Comparison of ENCODE assay signal across 19 cellular contexts in the genomic region with DNA sequence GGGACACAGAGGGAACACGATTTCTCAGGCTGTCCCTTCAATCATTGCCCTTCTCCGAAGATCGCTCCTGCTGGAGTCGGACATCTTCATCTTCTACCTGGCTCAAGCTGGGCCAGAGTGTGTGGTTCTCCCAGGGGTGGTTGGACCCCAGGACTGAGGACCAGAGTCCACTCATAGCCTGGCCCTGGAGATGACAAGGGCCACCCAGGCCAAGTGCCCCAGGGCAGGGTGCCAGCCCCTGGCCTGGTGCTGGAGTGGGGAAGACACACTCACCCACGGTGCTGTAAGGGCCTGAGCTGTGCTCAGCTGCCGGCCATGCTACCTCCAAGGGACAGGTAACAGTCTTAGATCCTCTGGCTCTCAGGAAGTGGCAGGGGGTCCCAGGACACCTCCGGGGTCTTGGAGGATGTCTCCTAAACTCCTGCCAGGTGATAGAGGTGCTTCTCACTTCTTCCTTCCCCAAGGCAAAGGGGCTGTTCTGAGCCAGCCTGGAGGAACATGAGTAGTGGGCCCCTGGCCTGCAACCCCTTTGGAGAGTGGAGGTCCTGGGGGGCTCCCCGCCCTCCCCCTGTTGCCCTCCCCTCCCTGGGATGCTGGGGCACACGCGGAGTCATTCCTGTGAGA. TPM values are rescaled to one million over a fixed set of nuclear protein-coding genes. Genes with fewer than 3 reads are reported as not detected.
A peak's percentile ranks its signal among the peaks of the same experiment; 100 is the strongest.
DNase-seq lines count a peak whose midpoint lies in the region; ATAC-seq, FAIRE-seq and TF ChIP-seq lines count a peak whose summit lies in the region.
"Had no signal": no experiment of that assay in that cellular context is flagged by ENCODE, and none has a peak within 500 bp of the region (broad histone marks: within the 10 kb centered on the region; RNA-seq: fewer than 3 reads in every experiment).

No MANE protein-coding gene starts in this region.

- peak overlapping the region; percentile 44; the same call in 1 of the 2 replicates for H3K27ac Mint-ChIP-seq in GM23338
- H3K27ac Mint-ChIP-seq: CD4-positive, CD25-positive, alpha-beta regulatory T cell had no signal

- DNase-seq in GM23338 (ENCODE audit: low spot score) (no peak), right lobe of liver (peak in 2 of 3 donors; percentile 65 to 72), neuronal stem cell (ENCODE audit: low spot score) (no peak), D721Med (ENCODE audit: insufficient read length, low spot score) (no peak)
- DNase-seq in stimulated activated CD8-positive, alpha-beta memory T cell treated with anti-CD3 and anti-CD28 coated beads, Interleukin-4, amount 100 ng/mL, for 48 hours = no peak
- DNase-seq: CD4-positive, CD25-positive, alpha-beta regulatory T cell; NCI-H1417 treated with DMSO at 0.1 percent for 48 hours; NCI-H2029 treated with DMSO at 0.1 percent for 48 hours; NCI-H2171 treated with DMSO at 0.1 percent for 48 hours; NCI-H748 treated with DMSO at 0.1 percent for 48 hours; OCI-M1; SJCRH30 had no signal

- no peak overlapping the region for H3K4me3 Mint-ChIP-seq in GM23338
- H3K4me3 Mint-ChIP-seq: CD4-positive, CD25-positive, alpha-beta regulatory T cell had no signal

- peak overlapping the region; percentile 89 for H2BK15ac ChIP-seq in neuronal stem cell (ENCODE audit: low read length)

- no peak for TF ChIP-seq POLR2A in right lobe of liver (IDR thresholded peaks at IDR 0.05)

- H3K36me3 ChIP-seq in BLaER1 (peaks cover 8% of the 10 kb centered on the region; the same call in 1 of the 2 replicates), GM23338 (ENCODE audit: insufficient read depth) (no peaks in the 10 kb centered on the region), right lobe of liver (no peaks in the 10 kb centered on the region), neuronal stem cell (replicated peaks in 1 of 2; ENCODE audit: control insufficient read depth in 2 of 2, insufficient read depth in 2 of 2, low read length in 2 of 2) (no peaks in the 10 kb centered on the region)
- H3K36me3 ChIP-seq: HAP-1, SJCRH30 had no signal

- peak overlapping the region; percentile 34 for H2BK12ac ChIP-seq in neuronal stem cell (ENCODE audit: low read length)

- FAIRE-seq in D721Med (lab: Jason Lieb, UNC) = no peak
- FAIRE-seq: K562 had no signal

- H3K9me3 ChIP-seq in BLaER1 = peaks cover 20% of the 10 kb centered on the region
- H3K9me3 ChIP-seq in right lobe of liver = no peaks in the 10 kb centered on the region
- peaks cover 2 to 5% of the 10 kb centered on the region in 2 donors for H3K9me3 ChIP-seq in neuronal stem cell (replicated peaks in 1 of 2; ENCODE audit: control insufficient read depth in 2 of 2, insufficient read depth in 1 of 2, low read depth in 1 of 2, low read length in 2 of 2)
- H3K9me3 ChIP-seq: SJCRH30 had no signal

- H3K36me3 Mint-ChIP-seq in GM23338 (ENCODE audit: low read depth) = peaks cover 17% of the 10 kb centered on the region; the same call in 2 of the 3 replicates

- intact Hi-C loops in right lobe of liver (cut with DNase I) = loop anchor here in 1 of 2 donors (5.0 kb wide), 1 partner anchor 215 kb away; no protein-coding TSS in a partner anchor

- no peak overlapping the region for H3K14ac ChIP-seq in neuronal stem cell (ENCODE audit: low read length)

- H3K27me3 Mint-ChIP-seq in GM23338 (ENCODE audit: insufficient read depth, low read depth, poor library complexity) = peaks cover 7% of the 10 kb centered on the region

- 76% methylated on average over 8 of the region's 10 CpGs for WGBS in right lobe of liver (ENCODE audit: insufficient coverage, low coverage, low lambda C conversion rate, missing lambda C conversion rate)
- WGBS in neuronal stem cell (ENCODE audit: extremely low coverage in 2 of 2, insufficient read length in 2 of 2, insufficient replicate concordance in 1 of 2), 2 donors = no CpG with 5 or more reads among the region's 10 CpGs

- no peaks in the 10 kb centered on the region for H3F3A ChIP-seq in GM23338 (replicated peaks; ENCODE audit: low read depth)

- no peaks in the 10 kb centered on the region for H3K79me2 ChIP-seq in GM23338 (replicated peaks; ENCODE audit: insufficient read depth)

- no peaks in the 10 kb centered on the region for H4K20me1 ChIP-seq in BLaER1
- no peaks in the 10 kb centered on the region for H4K20me1 ChIP-seq in GM23338 (replicated peaks; ENCODE audit: insufficient read depth)

- TF ChIP-seq CTCF in GM23338 (conservative IDR thresholded peaks at IDR 0.05; ENCODE audit: low read depth in 2 of 2) = no peak
- no peak for TF ChIP-seq CTCF in right lobe of liver (IDR thresholded peaks at IDR 0.05)
- TF ChIP-seq CTCF in D721Med (IDR thresholded peaks at IDR 0.05; ENCODE audit: insufficient read depth, missing control alignments) = no peak

- no peaks in the 10 kb centered on the region for H3K79me1 ChIP-seq in neuronal stem cell (ENCODE audit: low read depth, low read length)

- H3K4ac ChIP-seq in neuronal stem cell (ENCODE audit: low read length) = no peak overlapping the region

- H3K4me2 ChIP-seq in BLaER1 (peak overlapping the region; percentile 92), GM23338 (no peak overlapping the region), neuronal stem cell (ENCODE audit: insufficient read depth, low read length, poor library complexity, severe bottlenecking) (no peak overlapping the region)

- peak overlapping the region; percentile 56 for H4K91ac ChIP-seq in neuronal stem cell (ENCODE audit: low read depth, low read length, poor library complexity)

- no peak overlapping the region for H3K23ac ChIP-seq in neuronal stem cell (ENCODE audit: low read depth, low read length, poor library complexity)

- no peak overlapping the region for H3K4me3 ChIP-seq in BLaER1
- no peak overlapping the region for H3K4me3 ChIP-seq in GM23338
- no peak overlapping the region for H3K4me3 ChIP-seq in right lobe of liver
- H3K4me3 ChIP-seq in neuronal stem cell (ENCODE audit: low read length in 2 of 2) = no peak overlapping the region
- H3K4me3 ChIP-seq: HAP-1, K562, SJCRH30 had no signal

- H3K4me1 ChIP-seq in BLaER1 = peaks cover 48% of the 10 kb centered on the region
- peaks cover 10% of the 10 kb centered on the region; the same call in 1 of the 2 replicates for H3K4me1 ChIP-seq in GM23338 (ENCODE audit: insufficient read depth)
- H3K4me1 ChIP-seq in right lobe of liver = peaks cover 0 to 14% (median 0%) of the 10 kb centered on the region in 4 donors
- H3K4me1 ChIP-seq in neuronal stem cell (ENCODE audit: control insufficient read depth in 2 of 2, insufficient read depth in 1 of 2, low read depth in 1 of 2, low read length in 2 of 2) = peaks cover 18 to 27% of the 10 kb centered on the region in 2 donors
- H3K4me1 ChIP-seq: Caco-2, HAP-1 had no signal

- no peak overlapping the region for H2BK5ac ChIP-seq in neuronal stem cell (ENCODE audit: low read length)

- H3K9ac ChIP-seq in BLaER1 (no peak overlapping the region), neuronal stem cell (ENCODE audit: low read depth, low read length, poor library complexity) (no peak overlapping the region)

- peak overlapping the region; percentile 71 for H3K18ac ChIP-seq in neuronal stem cell (ENCODE audit: low read length)

- H2AFZ ChIP-seq in GM23338 = no peak overlapping the region
- H2AFZ ChIP-seq in neuronal stem cell (ENCODE audit: low read length) = peak overlapping the region; percentile 84

- no peak for ATAC-seq in GM23338
- ATAC-seq in right lobe of liver = peak in 2 of 4 donors; percentile 61 to 79
- no peak for ATAC-seq in GM21576 (IDR thresholded peaks at IDR 0.05; ENCODE audit: unreplicated experiment)

- no peak overlapping the region for H4K8ac ChIP-seq in neuronal stem cell (ENCODE audit: low read depth, low read length)

- H3K27ac ChIP-seq in BLaER1 = peak overlapping the region; percentile 82
- no peak overlapping the region for H3K27ac ChIP-seq in GM23338 (ENCODE audit: low read depth)
- H3K27ac ChIP-seq in right lobe of liver = peak overlapping the region in 1 of 3 donors; percentile 47
- H3K27ac ChIP-seq in neuronal stem cell (replicated peaks; ENCODE audit: low read length) = no peak overlapping the region
- H3K27ac ChIP-seq: SJCRH30 had no signal

- H2AK5ac ChIP-seq in neuronal stem cell (ENCODE audit: low read depth, low read length) = peak overlapping the region; percentile 98

- H3K27me3 ChIP-seq in BLaER1 (no peaks in the 10 kb centered on the region), GM23338 (ENCODE audit: insufficient read depth) (no peaks in the 10 kb centered on the region), right lobe of liver (no peaks in the 10 kb centered on the region), neuronal stem cell (ENCODE audit: control insufficient read depth in 3 of 3, insufficient read depth in 3 of 3, low read depth in 1 of 3, low read length in 3 of 3) (peaks cover 0 to 3% (median 0%) of the 10 kb centered on the region in 3 experiments)
- H3K27me3 ChIP-seq: SJCRH30 had no signal

- peak overlapping the region; percentile 16 for H2BK120ac ChIP-seq in neuronal stem cell (ENCODE audit: low read depth, low read length)

- peaks cover 25% of the 10 kb centered on the region for H3K9me3 Mint-ChIP-seq in GM23338

- peaks cover 24% of the 10 kb centered on the region for H3K4me1 Mint-ChIP-seq in GM23338

- no peaks in the 10 kb centered on the region for H3K9me2 ChIP-seq in GM23338 (ENCODE audit: insufficient read depth)

RNA-seq across cellular contexts. Expression of a gene that starts 23.3 kb away (rescaled TPM):
- total RNA-seq in GM23338 (2014; rRNA removed; shearing (Covaris generic)) = not detected in 2 replicates
- not detected in 2 replicates for polyA plus RNA-seq in GM23338 (2016; fragmentation: Nextera tagmentation; extraction: Ambion mirVana)
- not detected for total RNA-seq in right lobe of liver
- not detected for polyA plus RNA-seq in neuronal stem cell (2013, experiment 1 of 2)
- polyA plus RNA-seq in neuronal stem cell (2013, experiment 2 of 2) = not detected
- total RNA-seq: Caco-2; CD4-positive, CD25-positive, alpha-beta regulatory T cell; K562; NCI-H460; RPMI7951; SJCRH30 had no signal
- polyA plus RNA-seq: CD4-positive, CD25-positive, alpha-beta regulatory T cell; K562 had no signal

RNA-seq across cellular contexts. Expression of a gene that starts 53.9 kb away (rescaled TPM):
- 42.7 and 43.5 TPM in 2 replicates for total RNA-seq in GM23338 (2014; rRNA removed; shearing (Covaris generic))
- 10.6 and 12.0 TPM in 2 replicates for polyA plus RNA-seq in GM23338 (2016; fragmentation: Nextera tagmentation; extraction: Ambion mirVana)
- total RNA-seq in right lobe of liver = 10 to 100 TPM; 33.2 to 50.1 (median 38.0) TPM
- polyA plus RNA-seq in neuronal stem cell (2013, experiment 1 of 2) = 23.0 TPM
- 23.0 TPM for polyA plus RNA-seq in neuronal stem cell (2013, experiment 2 of 2)

Comparison
In these comparisons a context has a peak if more than half of its experiments do, and no peak if none do; other contexts are left out.
1. DNase-seq: peak in right lobe of liver (2 of 3); none in GM23338 (single experiment), neuronal stem cell (single experiment), stimulated activated CD8-positive, alpha-beta memory T cell treated with anti-CD3 and anti-CD28 coated beads, Interleukin-4, amount 100 ng/mL, for 48 hours (single experiment) and D721Med (single experiment).